ENCODE assay signal across 11 cellular contexts in the genomic region with DNA sequence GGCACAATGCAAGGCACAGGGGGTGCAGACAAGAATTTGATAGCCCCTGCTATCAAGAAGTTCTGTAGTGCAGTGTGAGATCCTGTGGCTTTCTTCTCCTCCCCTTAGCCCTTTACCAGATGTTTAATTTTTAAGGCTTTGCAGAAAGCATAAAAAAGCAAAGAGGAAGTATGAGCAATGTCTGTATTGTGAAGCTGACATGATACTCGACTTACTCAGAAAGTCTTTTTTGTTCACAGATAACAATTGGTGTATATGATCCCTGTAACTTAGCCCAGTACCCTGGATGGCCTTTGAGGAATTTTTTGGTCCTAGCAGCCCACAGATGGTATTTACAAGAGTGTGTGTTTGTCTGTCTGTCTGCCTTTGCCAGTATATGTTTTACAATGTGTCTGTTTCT. TPM values are rescaled to one million over a fixed set of nuclear protein-coding genes. Genes with fewer than 3 reads are reported as not detected.
DNase-seq lines count a peak whose midpoint lies in the region; ATAC-seq, FAIRE-seq and TF ChIP-seq lines count a peak whose summit lies in the region.
"Had no signal": no experiment of that assay in that cellular context is flagged by ENCODE, and none has a peak within 500 bp of the region (broad histone marks: within the 10 kb centered on the region; RNA-seq: fewer than 3 reads in every experiment).

No MANE protein-coding gene starts in this region.

- H3K4me3 ChIP-seq in CD8-positive, alpha-beta T cell (ENCODE audit: low read depth, low read length): no peak overlapping the region
- H3K4me3 ChIP-seq in GM12878: no peak overlapping the region

- no peak overlapping the region for H3K27ac ChIP-seq in CD8-positive, alpha-beta T cell (ENCODE audit: low read depth, low read length)
- H3K27ac ChIP-seq in GM12878 (ENCODE audit: control insufficient read depth, insufficient read depth): no peak overlapping the region

- TF ChIP-seq EP300 in GM12878 (IDR thresholded peaks at IDR 0.05; ENCODE audit: borderline replicate concordance in 1 of 2, control insufficient read depth in 1 of 2, low read depth in 2 of 2, low read length in 2 of 2): no peak

- TF ChIP-seq POLR2A in GM12878 (IDR thresholded peaks at IDR 0.05; ENCODE audit: low read depth, low read length): no peak

- no peak for DNase-seq in CD8-positive, alpha-beta T cell
- DNase-seq in HT1080 (ENCODE audit: low read depth) (peak; percentile 74), GM12878 (ENCODE audit: low read depth, low spot score) (no peak), memory B cell (ENCODE audit: low spot score in 2 of 2) (no peak), DMS 273 treated with DMSO at 0.1 percent for 48 hours (lab: John Stamatoyannopoulos, UW) (no peak), endothelial cell (ENCODE audit: low spot score) (no peak)
- DNase-seq: activated CD4-positive, alpha-beta T cell treated with anti-CD3 and anti-CD28 coated beads, Interleukin-2, amount 10 ng/mL, durations not matched to agents 24 days and 14 days; activated naive CD4-positive, alpha-beta T cell; NCI-H1105; NCI-H2227 treated with DMSO at 0.1 percent for 48 hours had no signal

- no peaks in the 10 kb centered on the region for H3K27me3 ChIP-seq in CD8-positive, alpha-beta T cell (ENCODE audit: insufficient read depth, low read length)
- H3K27me3 ChIP-seq in GM12878 (replicated peaks in 1 of 2; ENCODE audit: control insufficient read depth in 2 of 2, insufficient read depth in 2 of 2, low read length in 1 of 2): no peaks in the 10 kb centered on the region

- H4K20me1 ChIP-seq in GM12878 (ENCODE audit: control insufficient read depth, insufficient read depth): no peaks in the 10 kb centered on the region

- no peak for TF ChIP-seq RAD21 in GM12878 (IDR thresholded peaks at IDR 0.05; ENCODE audit: insufficient read depth, low read depth, low read length)

- peaks cover 62% of the 10 kb centered on the region for H3K36me3 Mint-ChIP-seq in CD8-positive, alpha-beta T cell
- H3K36me3 Mint-ChIP-seq in memory B cell (peaks cover 6% of the 10 kb centered on the region), endothelial cell (ENCODE audit: low read depth, unreplicated experiment) (no peaks in the 10 kb centered on the region)

- H3K4me2 ChIP-seq in GM12878 (ENCODE audit: control insufficient read depth, insufficient read depth): no peak overlapping the region

- H3K27me3 Mint-ChIP-seq in CD8-positive, alpha-beta T cell (ENCODE audit: low read depth): no peaks in the 10 kb centered on the region
- H3K27me3 Mint-ChIP-seq in memory B cell: no peaks in the 10 kb centered on the region
- H3K27me3 Mint-ChIP-seq in endothelial cell (ENCODE audit: unreplicated experiment): peaks cover 2% of the 10 kb centered on the region
- H3K27me3 Mint-ChIP-seq: activated CD4-positive, alpha-beta T cell treated with anti-CD3 and anti-CD28 coated beads, Interleukin-2, amount 10 ng/mL, durations not matched to agents 24 days and 14 days had no signal

- RAD21 ChIA-PET in GM12878 (lab: Charles Lee; ENCODE audit: unreplicated experiment): interaction anchor here (0.6 kb wide), 1 partner anchor 90 kb away, joined by 3 read pairs; no protein-coding TSS in a partner anchor

- H3K27ac Mint-ChIP-seq in CD8-positive, alpha-beta T cell: peak overlapping the region; percentile 38
- H3K27ac Mint-ChIP-seq in memory B cell (peak overlapping the region; percentile 59), endothelial cell (ENCODE audit: unreplicated experiment) (no peak overlapping the region)
- H3K27ac Mint-ChIP-seq: activated CD4-positive, alpha-beta T cell treated with anti-CD3 and anti-CD28 coated beads, Interleukin-2, amount 10 ng/mL, durations not matched to agents 24 days and 14 days had no signal

- no peaks in the 10 kb centered on the region for H3K9me3 Mint-ChIP-seq in CD8-positive, alpha-beta T cell
- H3K9me3 Mint-ChIP-seq in memory B cell (no peaks in the 10 kb centered on the region), endothelial cell (ENCODE audit: unreplicated experiment) (no peaks in the 10 kb centered on the region)
- H3K9me3 Mint-ChIP-seq: activated CD4-positive, alpha-beta T cell treated with anti-CD3 and anti-CD28 coated beads, Interleukin-2, amount 10 ng/mL, durations not matched to agents 24 days and 14 days had no signal

- no peak overlapping the region for H2AFZ ChIP-seq in GM12878 (ENCODE audit: control insufficient read depth, low read depth, low read length)

- peak; percentile 41 for FAIRE-seq in GM12878 (lab: Jason Lieb, UNC)

- H3K79me2 ChIP-seq in GM12878 (ENCODE audit: control insufficient read depth, insufficient read depth, low read length): no peaks in the 10 kb centered on the region

- H3K9ac ChIP-seq in GM12878 (ENCODE audit: control insufficient read depth, insufficient read depth, low read length): no peak overlapping the region; the same call in 1 of the 2 replicates

- no peaks in the 10 kb centered on the region for H3K4me1 ChIP-seq in CD8-positive, alpha-beta T cell (ENCODE audit: insufficient read depth, low read length)
- no peaks in the 10 kb centered on the region for H3K4me1 ChIP-seq in GM12878 (ENCODE audit: control insufficient read depth, insufficient read depth, low read length)

- WGBS in GM12878 (ENCODE audit: insufficient coverage, insufficient replicate concordance, low lambda C conversion rate, missing lambda C conversion rate): 0% methylated on average over 1 of the region's 1 CpG

- H3K36me3 ChIP-seq in CD8-positive, alpha-beta T cell (ENCODE audit: insufficient read depth, low read length): no peaks in the 10 kb centered on the region
- peaks cover 0 to 5% of the 10 kb centered on the region in 2 experiments; a peak in 2 of 4 replicates for H3K36me3 ChIP-seq in GM12878 (ENCODE audit: control insufficient read depth in 2 of 2, insufficient read depth in 2 of 2, low read length in 1 of 2)

- no peak overlapping the region for H3K4me3 Mint-ChIP-seq in CD8-positive, alpha-beta T cell
- H3K4me3 Mint-ChIP-seq in memory B cell: no peak overlapping the region
- no peak overlapping the region for H3K4me3 Mint-ChIP-seq in endothelial cell (ENCODE audit: unreplicated experiment)
- H3K4me3 Mint-ChIP-seq: activated CD4-positive, alpha-beta T cell treated with anti-CD3 and anti-CD28 coated beads, Interleukin-2, amount 10 ng/mL, durations not matched to agents 24 days and 14 days had no signal

- POLR2A ChIA-PET in CD8-positive, alpha-beta T cell (lab: Charles Lee): no interaction called here
- POLR2A ChIA-PET in GM12878 (lab: Charles Lee): no interaction called here

- intact Hi-C loops in CD8-positive, alpha-beta T cell (cut with DNase I, micrococcal nuclease): no loop called here
- intact Hi-C loops in GM12878 (cut with micrococcal nuclease; ENCODE audit: unreplicated experiment): no loop called here

- CTCF ChIA-PET in CD8-positive, alpha-beta T cell (lab: Charles Lee): interaction anchor here (1.2 to 7.9 kb wide), 2 partner anchors 47 to 96 kb away, joined by 3 to 113 read pairs; no protein-coding TSS in a partner anchor
- CTCF ChIA-PET in GM12878 (lab: Yijun Ruan, JAX): no interaction called here

- no peak for ATAC-seq in CD8-positive, alpha-beta T cell
- no peak for ATAC-seq in GM12878
- no peak for ATAC-seq in memory B cell (ENCODE audit: low read depth)
- no peak for ATAC-seq in HG03039 (IDR thresholded peaks at IDR 0.05; ENCODE audit: unreplicated experiment)

- no peaks in the 10 kb centered on the region for H3K9me3 ChIP-seq in CD8-positive, alpha-beta T cell (ENCODE audit: low read length)
- H3K9me3 ChIP-seq in GM12878 (replicated peaks; ENCODE audit: control insufficient read depth, insufficient read depth, low read length): no peaks in the 10 kb centered on the region

- in situ Hi-C loops in GM12878 (cut with MboI): loop anchor here (10.0 kb wide), 1 partner anchor 266 kb away; no protein-coding TSS in a partner anchor

- no TSS peak for BruUV-seq in GM12878 (replicated peaks; lab: Mats Ljungman, UMichigan)

- no peak for TF ChIP-seq CTCF in CD8-positive, alpha-beta T cell (IDR thresholded peaks at IDR 0.05)
- TF ChIP-seq CTCF in GM12878 (IDR thresholded peaks at IDR 0.05 in 2 of 3, conservative IDR thresholded peaks at IDR 0.05 in 1 of 3; ENCODE audit: control insufficient read depth in 2 of 3, extremely low read depth in 1 of 3, insufficient read depth in 1 of 3, low read depth in 3 of 3, low read length in 3 of 3) (no peak), endothelial cell (IDR thresholded peaks at IDR 0.05; ENCODE audit: unreplicated experiment) (no peak)

- H3K4me1 Mint-ChIP-seq in CD8-positive, alpha-beta T cell (ENCODE audit: low read depth): peaks cover 2% of the 10 kb centered on the region
- no peaks in the 10 kb centered on the region for H3K4me1 Mint-ChIP-seq in memory B cell
- H3K4me1 Mint-ChIP-seq in endothelial cell (ENCODE audit: unreplicated experiment): peaks cover 6% of the 10 kb centered on the region

- SMC1A ChIA-PET in GM12878 (lab: Charles Lee; ENCODE audit: uncharacterized antibody, unreplicated experiment): interaction anchor here (1.0 to 1.8 kb wide), 3 partner anchors 9 to 70 kb away, joined by 3 to 5 read pairs (median 3); no protein-coding TSS in a partner anchor

TF ChIP-seq in GM12878, 131 proteins besides CTCF, POLR2A, EP300 and RAD21 (continues in another document):
- TF ChIP-seq NR2F1 (conservative IDR thresholded peaks at IDR 0.05): no peak

RNA-seq across cellular contexts. Expression of a gene that starts 58.9 kb away (rescaled TPM):
- 10 to 100 TPM; 21.3 to 23.8 TPM for total RNA-seq in CD8-positive, alpha-beta T cell
- 42.3 and 44.4 TPM in 2 replicates for total RNA-seq in HT1080 (2014; rRNA removed; shearing (Covaris generic))
- polyA plus RNA-seq in HT1080 (2015; cell fraction: cytosol; rRNA removed): 47.5 and 55.8 TPM in 2 replicates
- 89.8 and 105 TPM in 2 replicates for polyA plus RNA-seq in HT1080 (2015; cell fraction: nucleus; rRNA removed)
- total RNA-seq in GM12878 (2013; cell fraction: nucleolus; rRNA removed): 291 and 302 TPM in 2 replicates
- total RNA-seq in GM12878 (2014; rRNA removed) (21.5 and 27.0 TPM in 2 replicates), GM12878 (2014; rRNA removed; fragmentation: Illumina TruSeq; extraction: Trizol) (25.4 and 26.0 TPM in 2 replicates), GM12878 (2021) (28.8 and 31.7 TPM in 2 replicates), endothelial cell (ENCODE audit: unreplicated experiment) (30.6 TPM)
- 11.1 TPM for polyA plus RNA-seq in GM12878 (2011; ENCODE audit: low read depth)
- polyA plus RNA-seq in GM12878 (2011; rRNA removed) (26.7 and 26.8 TPM in 2 replicates), GM12878 (2014; fragmentation: Illumina TruSeq; extraction: Trizol) (41.3 and 46.4 TPM in 2 replicates), GM12878 (2014; fragmentation: Nextera tagmentation; extraction: Ambion mirVana) (10 to 100 TPM; 13.5 to 18.0 TPM), GM12878 (2014; rRNA removed) (12.2 and 17.2 TPM in 2 replicates), GM12878 (2016; fragmentation: Nextera tagmentation; extraction: Ambion mirVana) (10 to 100 TPM; 38.8 to 49.5 TPM)
- 20.1 and 26.2 TPM in 2 replicates for polyA plus RNA-seq in GM12878 (2011; cell fraction: cytosol; rRNA removed)
- 21.9 and 30.9 TPM in 2 replicates for polyA plus RNA-seq in GM12878 (2011; cell fraction: nucleus; rRNA removed)
- polyA plus RNA-seq in GM12878 (2012): 14.0 and 17.4 TPM in 2 replicates
- polyA minus RNA-seq in GM12878 (2011; rRNA and poly(A)+ RNA removed): 56.3 and 65.4 TPM in 2 replicates
- polyA minus RNA-seq in GM12878 (2011; cell fraction: cytosol; rRNA and poly(A)+ RNA removed): 10.0 and 20.6 TPM in 2 replicates
- polyA minus RNA-seq in GM12878 (2011; cell fraction: nucleus; rRNA and poly(A)+ RNA removed): 51.0 and 63.4 TPM in 2 replicates
